8 cellular contexts compared by ENCODE assay signal in genomic region chr12:29103539-29103974, GRCh38. TPM values are rescaled to one million over a fixed set of nuclear protein-coding genes. Genes with fewer than 3 reads are reported as not detected.
A peak's percentile ranks its signal among the peaks of the same experiment; 100 is the strongest.
DNase-seq lines count a peak whose midpoint lies in the region; ATAC-seq, FAIRE-seq and TF ChIP-seq lines count a peak whose summit lies in the region.

No MANE protein-coding gene starts in this region.

- in situ Hi-C loops in GM12878 (cut with MboI) = no loop called here

- H2AFZ ChIP-seq in OCI-LY3 (ENCODE audit: low read depth, low read length) (no peak overlapping the region), GM12878 (ENCODE audit: control insufficient read depth, low read depth, low read length) (no peak overlapping the region; the same call in 1 of the 2 replicates)

- H3K36me3 ChIP-seq in OCI-LY3 (replicated peaks; ENCODE audit: low read depth, low read length) = no peaks in the 10 kb centered on the region
- H3K36me3 ChIP-seq in GM12878 (ENCODE audit: control insufficient read depth in 2 of 2, insufficient read depth in 2 of 2, low read length in 1 of 2) = no peaks in the 10 kb centered on the region
- H3K36me3 ChIP-seq in upper lobe of right lung = no peaks in the 10 kb centered on the region

- no peak for TF ChIP-seq POLR2A in GM12878 (IDR thresholded peaks at IDR 0.05; ENCODE audit: low read depth, low read length)

- CTCF ChIA-PET in GM12878 (lab: Yijun Ruan, JAX) = interaction anchor here (0.9 to 2.0 kb wide), 4 partner anchors 13 to 72 kb away, joined by 3 to 9 read pairs (median 4); no protein-coding TSS in a partner anchor

- BruUV-seq in GM12878 (replicated peaks; lab: Mats Ljungman, UMichigan) = no TSS peak

- peaks cover 23% of the 10 kb centered on the region for H3K4me1 ChIP-seq in OCI-LY3 (ENCODE audit: low read length)
- peaks cover 14% of the 10 kb centered on the region for H3K4me1 ChIP-seq in GM12878 (ENCODE audit: control insufficient read depth, insufficient read depth, low read length)
- no peaks in the 10 kb centered on the region for H3K4me1 ChIP-seq in upper lobe of right lung

- H3K9ac ChIP-seq in OCI-LY3 (ENCODE audit: low read length) (no peak overlapping the region), GM12878 (ENCODE audit: control insufficient read depth, insufficient read depth, low read length) (no peak overlapping the region)

- H3K79me2 ChIP-seq in OCI-LY3 (ENCODE audit: low read length) (no peaks in the 10 kb centered on the region), GM12878 (ENCODE audit: control insufficient read depth, insufficient read depth, low read length) (no peaks in the 10 kb centered on the region)

- intact Hi-C loops in GM12878 (cut with micrococcal nuclease; ENCODE audit: unreplicated experiment) (no loop called here), upper lobe of right lung (cut with DNase I) (no loop called here)

- H3K4me2 ChIP-seq in OCI-LY3 (ENCODE audit: low read length) (peak overlapping the region; percentile 68), GM12878 (ENCODE audit: control insufficient read depth, insufficient read depth) (peak overlapping the region; percentile 31; the same call in 1 of the 2 replicates)

- H3K27ac ChIP-seq in OCI-LY3 (ENCODE audit: low read length) (no peak overlapping the region), GM12878 (ENCODE audit: control insufficient read depth, insufficient read depth) (no peak overlapping the region), upper lobe of right lung (peak overlapping the region; percentile 14)

- peak overlapping the region; percentile 32; the same call in 1 of the 2 replicates for H3K4me3 ChIP-seq in OCI-LY3 (ENCODE audit: low read length)
- H3K4me3 ChIP-seq in GM12878 = peak overlapping the region; percentile 19; the same call in 1 of the 2 replicates
- no peak overlapping the region for H3K4me3 ChIP-seq in upper lobe of right lung

- H3K9me3 ChIP-seq in OCI-LY3 (ENCODE audit: insufficient read depth, low read length) = 0 out of 2 replicates have a peak, but pooled peaks cover 5% of the 10 kb centered on the region
- no peaks in the 10 kb centered on the region; the same call in 1 of the 3 replicates for H3K9me3 ChIP-seq in GM12878 (replicated peaks; ENCODE audit: control insufficient read depth, insufficient read depth, low read length)
- no peaks in the 10 kb centered on the region for H3K9me3 ChIP-seq in upper lobe of right lung

- H3K27me3 ChIP-seq in OCI-LY3 (ENCODE audit: low read depth, low read length) = peaks cover 4% of the 10 kb centered on the region; the same call in 1 of the 2 replicates
- no peaks in the 10 kb centered on the region for H3K27me3 ChIP-seq in GM12878 (replicated peaks in 1 of 2; ENCODE audit: control insufficient read depth in 2 of 2, insufficient read depth in 2 of 2, low read length in 1 of 2)
- H3K27me3 ChIP-seq in upper lobe of right lung = no peaks in the 10 kb centered on the region

- RAD21 ChIA-PET in GM12878 (lab: Charles Lee; ENCODE audit: unreplicated experiment) = interaction anchor here (2.0 kb wide), 1 partner anchor 139 kb away, joined by 7 read pairs; no protein-coding TSS in a partner anchor

- SMC1A ChIA-PET in GM12878 (lab: Charles Lee; ENCODE audit: uncharacterized antibody, unreplicated experiment) = interaction anchor here (1.1 to 1.3 kb wide), 4 partner anchors 15 to 141 kb away, joined by 3 to 4 read pairs (median 3); no protein-coding TSS in a partner anchor

- WGBS in GM12878 (ENCODE audit: insufficient coverage, insufficient replicate concordance, low lambda C conversion rate, missing lambda C conversion rate) = 2% methylated on average over 5 of the region's 5 CpGs

- TF ChIP-seq RAD21 in GM12878 (IDR thresholded peaks at IDR 0.05; ENCODE audit: insufficient read depth, low read depth, low read length) = no peak

- TF ChIP-seq EP300 in GM12878 (IDR thresholded peaks at IDR 0.05; ENCODE audit: borderline replicate concordance in 1 of 2, control insufficient read depth in 1 of 2, low read depth in 2 of 2, low read length in 2 of 2) = peak in 1 of 2 experiments; percentile 64; a peak in 1 of 4 replicates

- H4K20me1 ChIP-seq in OCI-LY3 (ENCODE audit: insufficient read depth, low read length) = no peaks in the 10 kb centered on the region
- H4K20me1 ChIP-seq in GM12878 (ENCODE audit: control insufficient read depth, insufficient read depth) = no peaks in the 10 kb centered on the region

- ATAC-seq in GM18858 (IDR thresholded peaks at IDR 0.05; ENCODE audit: unreplicated experiment) (peak; percentile 99), HG02840 (IDR thresholded peaks at IDR 0.05; ENCODE audit: low FRiP score, unreplicated experiment) (peak; percentile 99), GM12878 (peak; percentile 99), upper lobe of right lung (peak; percentile 75)

- no peak for TF ChIP-seq CTCF in OCI-LY3 (IDR thresholded peaks at IDR 0.05; ENCODE audit: low read depth, low read length)
- no peak for TF ChIP-seq CTCF in GM12878 (IDR thresholded peaks at IDR 0.05 in 2 of 3, conservative IDR thresholded peaks at IDR 0.05 in 1 of 3; ENCODE audit: control insufficient read depth in 2 of 3, extremely low read depth in 1 of 3, insufficient read depth in 1 of 3, low read depth in 3 of 3, low read length in 3 of 3)
- no peak for TF ChIP-seq CTCF in upper lobe of right lung (IDR thresholded peaks at IDR 0.05)

- POLR2A ChIA-PET in GM12878 (lab: Charles Lee) = interaction anchor here (0.6 kb wide), 1 partner anchor 70 kb away, joined by 3 read pairs; no protein-coding TSS in a partner anchor

- FAIRE-seq in GM12878 (lab: Jason Lieb, UNC) = peak; percentile 98

- DNase-seq in GM12878 (ENCODE audit: low read depth, low spot score) (peak; percentile 75), upper lobe of right lung (no peak), NCI-H1930 (lab: John Stamatoyannopoulos, UW) (no peak), cerebellar cortex (ENCODE audit: low spot score) (no peak), NCI-H2029 (lab: John Stamatoyannopoulos, UW) (no peak)

TF ChIP-seq in GM12878, 131 proteins besides CTCF, POLR2A, EP300 and RAD21 (continues in another document):
- 0 out of 2 replicates have a peak, but pooled peaks have one; percentile 36 for TF ChIP-seq MLLT1 (IDR thresholded peaks at IDR 0.05)
- peak; percentile 34; the same call in 1 of the 3 replicates for TF ChIP-seq POU2F2 (IDR thresholded peaks at IDR 0.05; ENCODE audit: borderline replicate concordance, low read depth, low read length)
- TF ChIP-seq DPF2 (IDR thresholded peaks at IDR 0.05) = peak; percentile 67
- TF ChIP-seq NKRF (conservative IDR thresholded peaks at IDR 0.05) = peak; percentile 20; the same call in 1 of the 2 replicates
- TF ChIP-seq HDGF (IDR thresholded peaks at IDR 0.05) = no peak
- 0 out of 2 replicates have a peak, but pooled peaks have one; percentile 25 for TF ChIP-seq TCF12 (IDR thresholded peaks at IDR 0.05; ENCODE audit: low read depth, low read length)
- TF ChIP-seq IRF4 (IDR thresholded peaks at IDR 0.05; ENCODE audit: low read depth, low read length) = peak; percentile 72; the same call in 1 of the 2 replicates

RNA-seq across cellular contexts. Expression of gene FAR2, which starts 45.5 kb away (rescaled TPM):
- 0.93 TPM in 1 of 2 replicates, not detected in the other for total RNA-seq in GM12878 (2013; cell fraction: nucleolus; rRNA removed)
- total RNA-seq in GM12878 (2014; rRNA removed) (0.62 and 1.2 TPM in 2 replicates), GM12878 (2014; rRNA removed; fragmentation: Illumina TruSeq; extraction: Trizol) (0.67 and 1.1 TPM in 2 replicates), GM12878 (2021) (0.74 and 1.2 TPM in 2 replicates), upper lobe of right lung (13.3 TPM)
- 1.0 TPM for polyA plus RNA-seq in GM12878 (2011; ENCODE audit: low read depth)
- polyA plus RNA-seq in GM12878 (2011; rRNA removed) (0.92 and 1.5 TPM in 2 replicates), GM12878 (2014; fragmentation: Illumina TruSeq; extraction: Trizol) (0.73 and 1.7 TPM in 2 replicates), GM12878 (2014; fragmentation: Nextera tagmentation; extraction: Ambion mirVana) (1 to 10 TPM in 1 of 2 experiments, under 1 TPM in 1; 0.53 to 1.1 TPM), GM12878 (2014; rRNA removed) (0.54 and 0.86 TPM in 2 replicates), GM12878 (2016; fragmentation: Nextera tagmentation; extraction: Ambion mirVana) (under 1 TPM; 0.50 to 0.62 TPM)
- 0.63 and 0.72 TPM in 2 replicates for polyA plus RNA-seq in GM12878 (2011; cell fraction: cytosol; rRNA removed)
- polyA plus RNA-seq in GM12878 (2011; cell fraction: nucleus; rRNA removed) = 0.82 and 0.94 TPM in 2 replicates
- 2.2 and 2.3 TPM in 2 replicates for polyA plus RNA-seq in GM12878 (2012)
- polyA minus RNA-seq in GM12878 (2011; rRNA and poly(A)+ RNA removed) = 0.88 and 1.6 TPM in 2 replicates
- polyA minus RNA-seq in GM12878 (2011; cell fraction: cytosol; rRNA and poly(A)+ RNA removed) = not detected in 2 replicates
- 1.5 and 1.7 TPM in 2 replicates for polyA minus RNA-seq in GM12878 (2011; cell fraction: nucleus; rRNA and poly(A)+ RNA removed)
